ENCODE assay signal across 24 cellular contexts in genomic region chr3:57383421-57383820, GRCh38.
DNase-seq lines count a peak whose midpoint lies in the region; ATAC-seq, FAIRE-seq and TF ChIP-seq lines count a peak whose summit lies in the region.
"Had no signal": no experiment of that assay in that cellular context is flagged by ENCODE, and none has a peak within 500 bp of the region (broad histone marks: within the 10 kb centered on the region; RNA-seq: fewer than 3 reads in every experiment).

No MANE protein-coding gene starts in this region.

- BruUV-seq in HepG2 (replicated peaks; lab: Mats Ljungman, UMichigan) = no TSS peak

- no peak overlapping the region for H3K4me2 ChIP-seq in HepG2 (ENCODE audit: low read depth, low read length)
- H3K4me2 ChIP-seq in smooth muscle cell = peak overlapping the region; percentile 40

- TF ChIP-seq POLR2A in HepG2 (IDR thresholded peaks at IDR 0.05; ENCODE audit: insufficient read depth in 1 of 2, low read depth in 2 of 2, low read length in 2 of 2) (no peak), right lobe of liver (IDR thresholded peaks at IDR 0.05) (no peak)

- in situ Hi-C loops in HepG2 (cut with HindIII; ENCODE audit: extremely low pct_ligation_motif_present, low pct_unique_long_range_greater_than_20kb) = loop anchor here (25.0 kb wide), 1 partner anchor 479 kb away; no protein-coding TSS in a partner anchor

- H4K20me1 ChIP-seq in HepG2 (ENCODE audit: insufficient read depth, low read length) (no peaks in the 10 kb centered on the region), smooth muscle cell (ENCODE audit: low read depth) (no peaks in the 10 kb centered on the region)

- no peak overlapping the region; a peak in 1 of 6 replicates for H3K4me3 ChIP-seq in HepG2 (replicated peaks in 1 of 3; ENCODE audit: insufficient read depth in 1 of 3, low read depth in 2 of 3, low read length in 3 of 3)
- H3K4me3 ChIP-seq in right lobe of liver = no peak overlapping the region
- H3K4me3 ChIP-seq in smooth muscle cell = no peak overlapping the region
- H3K4me3 ChIP-seq in left lung = no peak overlapping the region

- intact Hi-C loops in HepG2 (cut with micrococcal nuclease; ENCODE audit: unreplicated experiment) = no loop called here
- intact Hi-C loops in right lobe of liver (cut with DNase I) = no loop called here
- intact Hi-C loops in left lung (cut with DNase I) = no loop called here

- POLR2A ChIA-PET in HepG2 (lab: Yijun Ruan, JAX) = no interaction called here

- H3K27me3 ChIP-seq in HepG2 (ENCODE audit: control insufficient read depth in 1 of 2, insufficient read depth in 2 of 2, low read length in 2 of 2) (no peaks in the 10 kb centered on the region), right lobe of liver (no peaks in the 10 kb centered on the region), smooth muscle cell (ENCODE audit: low read depth) (peaks cover 2% of the 10 kb centered on the region), left lung (no peaks in the 10 kb centered on the region)

- CTCF ChIA-PET in HepG2 (lab: Yijun Ruan, JAX; ENCODE audit: low intra/inter-chr PET ratio, low total read pairs) = no interaction called here

- H3K79me2 ChIP-seq in HepG2 (ENCODE audit: insufficient read depth, low read length) (no peaks in the 10 kb centered on the region), smooth muscle cell (ENCODE audit: low read depth) (no peaks in the 10 kb centered on the region)

- H3F3A ChIP-seq in smooth muscle cell (ENCODE audit: low read depth) = no peaks in the 10 kb centered on the region

- DNase-seq in HepG2 (ENCODE audit: low spot score) (no peak), right lobe of liver (no peak), LHCN-M2 (ENCODE audit: low read depth) (peak; percentile 10), kidney tubule cell (ENCODE audit: low spot score) (peak; percentile 59), smooth muscle cell (lab: John Stamatoyannopoulos, UW; ENCODE audit: unreplicated experiment) (no peak), NCI-H774 (lab: John Stamatoyannopoulos, UW) (no peak), SIG-M5 treated with dmso at 0.1 percent for 504 hours (lab: John Stamatoyannopoulos, UW; ENCODE audit: unreplicated experiment) (no peak), left lung (no peak)
- DNase-seq: C1 segment of cervical spinal cord, DND-41, MV-4-11, NCI-H1417 treated with DMSO at 0.1 percent for 48 hours, NCI-H1930, NCI-H526 treated with DMSO at 0.1 percent for 48 hours, OCI-M1, RPMI8226, SIG-M5 had no signal

- TF ChIP-seq CTCF in HepG2 (CRISPR knock-in tag; IDR thresholded peaks at IDR 0.05) = no peak
- no peak for TF ChIP-seq CTCF in right lobe of liver (IDR thresholded peaks at IDR 0.05)
- no peak for TF ChIP-seq CTCF in smooth muscle cell (IDR thresholded peaks at IDR 0.05; ENCODE audit: borderline replicate concordance, insufficient read depth, poor library complexity, severe bottlenecking)
- no peak for TF ChIP-seq CTCF in left lung (IDR thresholded peaks at IDR 0.05)

- no peak overlapping the region for H3K9ac ChIP-seq in HepG2 (ENCODE audit: insufficient read depth, low read depth, low read length)
- no peak overlapping the region for H3K9ac ChIP-seq in smooth muscle cell (ENCODE audit: low read depth)

- H3K9me3 ChIP-seq in HepG2 (ENCODE audit: low read length) (no peaks in the 10 kb centered on the region), right lobe of liver (no peaks in the 10 kb centered on the region), smooth muscle cell (replicated peaks; ENCODE audit: low read depth) (no peaks in the 10 kb centered on the region), left lung (no peaks in the 10 kb centered on the region)

- H3K36me3 ChIP-seq in HepG2 (replicated peaks in 1 of 2; ENCODE audit: control insufficient read depth in 1 of 2, insufficient read depth in 2 of 2, low read length in 2 of 2) = no peaks in the 10 kb centered on the region
- H3K36me3 ChIP-seq in right lobe of liver = no peaks in the 10 kb centered on the region
- no peaks in the 10 kb centered on the region for H3K36me3 ChIP-seq in smooth muscle cell (ENCODE audit: low read depth)
- no peaks in the 10 kb centered on the region for H3K36me3 ChIP-seq in left lung

- H2AFZ ChIP-seq in HepG2 (ENCODE audit: low read length) (peak overlapping the region; percentile 54), smooth muscle cell (ENCODE audit: low read depth) (peak overlapping the region; percentile 48)

- TF ChIP-seq EP300 in HepG2 (IDR thresholded peaks at IDR 0.05; ENCODE audit: low read depth in 2 of 2, low read length in 2 of 2) = no peak
- no peak for TF ChIP-seq EP300 in HepG2 (CRISPR knock-in tag; IDR thresholded peaks at IDR 0.05; ENCODE audit: borderline replicate concordance)

- TF ChIP-seq RAD21 in HepG2 (CRISPR knock-in tag; IDR thresholded peaks at IDR 0.05) = no peak

- H3K4me1 ChIP-seq in HepG2 (ENCODE audit: insufficient read depth, low read length) = peaks cover 37% of the 10 kb centered on the region
- H3K4me1 ChIP-seq in right lobe of liver = peaks cover 0 to 10% (median 0%) of the 10 kb centered on the region in 4 donors
- peaks cover 6% of the 10 kb centered on the region for H3K4me1 ChIP-seq in smooth muscle cell (ENCODE audit: low read depth)
- H3K4me1 ChIP-seq in left lung = no peaks in the 10 kb centered on the region

- no peak for FAIRE-seq in HepG2 (lab: Jason Lieb, UNC)
- FAIRE-seq: G401.6, GM12891, GM18507, GM19239, HTR-8/SVneo had no signal

- ATAC-seq in HepG2 (no peak), right lobe of liver (no peak), left lung (no peak)

- H3K27ac ChIP-seq in HepG2 (ENCODE audit: extremely low read length, insufficient read depth, low read length) = no peak overlapping the region
- no peak overlapping the region for H3K27ac ChIP-seq in right lobe of liver
- H3K27ac ChIP-seq in smooth muscle cell (ENCODE audit: low read depth) = peak overlapping the region; percentile 10
- no peak overlapping the region for H3K27ac ChIP-seq in left lung
- H3K27ac ChIP-seq: 22Rv1, HL-60 had no signal

- WGBS in HepG2 (ENCODE audit: low lambda C conversion rate) = 13% methylated on average over 2 of the region's 2 CpGs
- 17% methylated on average over 2 of the region's 2 CpGs for WGBS in right lobe of liver (ENCODE audit: insufficient coverage, low coverage, low lambda C conversion rate, missing lambda C conversion rate)
- 71% methylated on average over 2 of the region's 2 CpGs for WGBS in smooth muscle cell (ENCODE audit: low lambda C conversion rate)

TF ChIP-seq in HepG2, 621 proteins besides CTCF, POLR2A, EP300 and RAD21:
- TF ChIP-seq ZNF230 (CRISPR knock-in tag; IDR thresholded peaks at IDR 0.05) (no peak), ZNF343 (CRISPR knock-in tag; IDR thresholded peaks at IDR 0.05) (no peak), ZNF264 (CRISPR knock-in tag; IDR thresholded peaks at IDR 0.05) (no peak)
- TF ChIP-seq, protein P1, sequence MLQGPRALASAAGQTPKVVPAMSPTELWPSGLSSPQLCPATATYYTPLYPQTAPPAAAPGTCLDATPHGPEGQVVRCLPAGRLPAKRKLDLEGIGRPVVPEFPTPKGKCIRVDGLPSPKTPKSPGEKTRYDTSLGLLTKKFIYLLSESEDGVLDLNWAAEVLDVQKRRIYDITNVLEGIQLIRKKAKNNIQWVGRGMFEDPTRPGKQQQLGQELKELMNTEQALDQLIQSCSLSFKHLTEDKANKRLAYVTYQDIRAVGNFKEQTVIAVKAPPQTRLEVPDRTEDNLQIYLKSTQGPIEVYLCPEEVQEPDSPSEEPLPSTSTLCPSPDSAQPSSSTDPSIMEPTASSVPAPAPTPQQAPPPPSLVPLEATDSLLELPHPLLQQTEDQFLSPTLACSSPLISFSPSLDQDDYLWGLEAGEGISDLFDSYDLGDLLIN (CRISPR knock-in tag; IDR thresholded peaks at IDR 0.05; ENCODE audit: borderline replicate concordance) = no peak
TF ChIP-seq in HepG2: peak in this region for 0.

Comparison
In these comparisons a context has a peak if more than half of its experiments do, and no peak if none do; other contexts are left out.
1. DNase-seq: peak in LHCN-M2 (single experiment) and kidney tubule cell (single experiment); none in HepG2 (single experiment), right lobe of liver (0 of 3), smooth muscle cell (single experiment), NCI-H774 (single experiment), SIG-M5 treated with dmso at 0.1 percent for 504 hours (single experiment) and left lung (0 of 2).